Comparison of ENCODE assay signal across 21 cellular contexts in genomic region chr5:9820696-9821449, GRCh38.
A peak's percentile ranks its signal among the peaks of the same experiment; 100 is the strongest.
DNase-seq lines count a peak whose midpoint lies in the region; ATAC-seq and TF ChIP-seq lines count a peak whose summit lies in the region.
"Had no signal": no experiment of that assay in that cellular context is flagged by ENCODE, and none has a peak within 500 bp of the region (broad histone marks: within the 10 kb centered on the region; RNA-seq: fewer than 3 reads in every experiment).

No MANE protein-coding gene starts in this region.

- H3K27me3 ChIP-seq in left ventricle myocardium inferior (ENCODE audit: low read depth): peaks cover 4% of the 10 kb centered on the region
- no peaks in the 10 kb centered on the region for H3K27me3 ChIP-seq in PC-3 (ENCODE audit: low read length)
- H3K27me3 ChIP-seq in vagina: no peaks in the 10 kb centered on the region
- no peaks in the 10 kb centered on the region for H3K27me3 ChIP-seq in smooth muscle cell (ENCODE audit: low read depth)
- H3K27me3 ChIP-seq: cardiac muscle cell, esophagus muscularis mucosa had no signal

- BruUV-seq in PC-3 (replicated peaks; lab: Mats Ljungman, UMichigan): no TSS peak

- H3K79me2 ChIP-seq in PC-3 (ENCODE audit: low read length): no peaks in the 10 kb centered on the region
- H3K79me2 ChIP-seq in smooth muscle cell (ENCODE audit: low read depth): no peaks in the 10 kb centered on the region

- H3K4me1 ChIP-seq in left ventricle myocardium inferior (no peaks in the 10 kb centered on the region), PC-3 (ENCODE audit: insufficient read depth, low read length) (no peaks in the 10 kb centered on the region), vagina (no peaks in the 10 kb centered on the region), smooth muscle cell (ENCODE audit: low read depth) (no peaks in the 10 kb centered on the region)

- H3K27me3 Mint-ChIP-seq in stimulated activated naive CD8-positive, alpha-beta T cell treated with anti-CD3 and anti-CD28 coated beads, Interleukin-15, amount 100 ng/mL, for 72 hours: no peaks in the 10 kb centered on the region
- H3K27me3 Mint-ChIP-seq: CD4-positive, alpha-beta memory T cell; stimulated activated memory B cell treated with anti-CD40 and anti-IgM and Interleukin-4, amounts not matched to agents 10 μg/mL and 1 μg/mL and 100 μg/mL, for 72 hours; T-helper 17 cell had no signal

- no peak for TF ChIP-seq POLR2A in vagina (IDR thresholded peaks at IDR 0.05)

- H3K4me1 Mint-ChIP-seq in stimulated activated naive CD8-positive, alpha-beta T cell treated with anti-CD3 and anti-CD28 coated beads, Interleukin-15, amount 100 ng/mL, for 72 hours: no peaks in the 10 kb centered on the region
- H3K4me1 Mint-ChIP-seq: neural crest cell; stimulated activated memory B cell treated with anti-CD40 and anti-IgM and Interleukin-4, amounts not matched to agents 10 μg/mL and 1 μg/mL and 100 μg/mL, for 72 hours; T-helper 17 cell had no signal

- H2AFZ ChIP-seq in PC-3 (ENCODE audit: low read length) (peak overlapping the region; percentile 4; the same call in 1 of the 2 replicates), smooth muscle cell (ENCODE audit: low read depth) (no peak overlapping the region)

- no peak overlapping the region for H3K4me3 Mint-ChIP-seq in stimulated activated naive CD8-positive, alpha-beta T cell treated with anti-CD3 and anti-CD28 coated beads, Interleukin-15, amount 100 ng/mL, for 72 hours
- H3K4me3 Mint-ChIP-seq: activated T-helper 1 cell treated with anti-CD3 and anti-CD28 coated beads, Interleukin-12 subunit alpha, Interleukin-12 subunit beta, Interleukin-2, Interleukin-4 antibody, amounts not matched to agents 30 ng/mL and 10 ng/mL and 1 ng/mL, durations not matched to agents 14 hours and 24 hours and 36 hours; CD4-positive, alpha-beta memory T cell; neural crest cell; stimulated activated memory B cell treated with anti-CD40 and anti-IgM and Interleukin-4, amounts not matched to agents 10 μg/mL and 1 μg/mL and 100 μg/mL, for 72 hours; T-helper 17 cell had no signal

- POLR2A ChIA-PET in PC-3 (lab: Charles Lee; ENCODE audit: unreplicated experiment): no interaction called here

- H3K9me2 ChIP-seq in PC-3 (replicated peaks; ENCODE audit: low read length): no peaks in the 10 kb centered on the region

- 70% methylated on average over 4 of the region's 4 CpGs for WGBS in smooth muscle cell (ENCODE audit: low lambda C conversion rate)

- CTCF ChIA-PET in PC-3 (lab: Charles Lee): no interaction called here

- DNase-seq in left ventricle myocardium inferior: no peak
- DNase-seq in Right ventricle myocardium superior: no peak
- peak; percentile 14 for DNase-seq in PC-3
- peak; percentile 50 for DNase-seq in fibroblast of the aortic adventitia (ENCODE audit: low read depth)
- DNase-seq in vagina (ENCODE audit: extremely low spot score in 2 of 2): no peak
- no peak for DNase-seq in Kasumi-1 (lab: John Stamatoyannopoulos, UW)
- no peak for DNase-seq in smooth muscle cell (lab: John Stamatoyannopoulos, UW; ENCODE audit: unreplicated experiment)
- no peak for DNase-seq in stimulated activated naive CD8-positive, alpha-beta T cell treated with anti-CD3 and anti-CD28 coated beads, Interleukin-15, amount 100 ng/mL, for 72 hours
- DNase-seq: CD4-positive, alpha-beta memory T cell; DMS53; H7; NCI-H1092 treated with DMSO at 0.1 percent for 48 hours; NCI-H2107; NCI-H510A treated with DMSO at 0.1 percent for 48 hours; SIG-M5; T-helper 17 cell had no signal

- H3K4me2 ChIP-seq in PC-3 (ENCODE audit: low read length) (no peak overlapping the region), smooth muscle cell (no peak overlapping the region)

- no peaks in the 10 kb centered on the region for H4K20me1 ChIP-seq in PC-3 (ENCODE audit: low read length)
- H4K20me1 ChIP-seq in smooth muscle cell (ENCODE audit: low read depth): no peaks in the 10 kb centered on the region

- no peaks in the 10 kb centered on the region for H3K36me3 ChIP-seq in left ventricle myocardium inferior
- no peaks in the 10 kb centered on the region for H3K36me3 ChIP-seq in PC-3 (ENCODE audit: low read depth, low read length)
- H3K36me3 ChIP-seq in vagina: no peaks in the 10 kb centered on the region
- no peaks in the 10 kb centered on the region for H3K36me3 ChIP-seq in smooth muscle cell (ENCODE audit: low read depth)
- H3K36me3 ChIP-seq: cardiac muscle cell, esophagus muscularis mucosa had no signal

- intact Hi-C loops in left ventricle myocardium inferior (cut with micrococcal nuclease) (no loop called here), Right ventricle myocardium superior (cut with DNase I) (no loop called here), PC-3 (cut with micrococcal nuclease) (no loop called here), vagina (cut with DNase I) (no loop called here)

- H3K4me3 ChIP-seq in left ventricle myocardium inferior: no peak overlapping the region
- no peak overlapping the region for H3K4me3 ChIP-seq in PC-3 (ENCODE audit: low read length)
- H3K4me3 ChIP-seq in fibroblast of the aortic adventitia (ENCODE audit: low read depth, low read length): no peak overlapping the region
- peak overlapping the region in 1 of 2 donors; percentile 12 for H3K4me3 ChIP-seq in vagina
- H3K4me3 ChIP-seq in smooth muscle cell: no peak overlapping the region
- H3K4me3 ChIP-seq: cardiac muscle cell, esophagus muscularis mucosa had no signal

- no peak for TF ChIP-seq CTCF in left ventricle myocardium inferior (IDR thresholded peaks at IDR 0.05; ENCODE audit: borderline replicate concordance)
- no peak for TF ChIP-seq CTCF in PC-3 (conservative IDR thresholded peaks at IDR 0.05; ENCODE audit: low read depth, low read length)
- no peak for TF ChIP-seq CTCF in fibroblast of the aortic adventitia (IDR thresholded peaks at IDR 0.05; ENCODE audit: insufficient read depth, low read length)
- no peak for TF ChIP-seq CTCF in vagina (IDR thresholded peaks at IDR 0.05)
- TF ChIP-seq CTCF in smooth muscle cell (IDR thresholded peaks at IDR 0.05; ENCODE audit: borderline replicate concordance, insufficient read depth, poor library complexity, severe bottlenecking): no peak

- H3K9me3 Mint-ChIP-seq in stimulated activated naive CD8-positive, alpha-beta T cell treated with anti-CD3 and anti-CD28 coated beads, Interleukin-15, amount 100 ng/mL, for 72 hours: peaks cover 0 to 9% of the 10 kb centered on the region in 2 donors
- H3K9me3 Mint-ChIP-seq: activated T-helper 1 cell treated with anti-CD3 and anti-CD28 coated beads, Interleukin-12 subunit alpha, Interleukin-12 subunit beta, Interleukin-2, Interleukin-4 antibody, amounts not matched to agents 30 ng/mL and 10 ng/mL and 1 ng/mL, durations not matched to agents 14 hours and 24 hours and 36 hours; neural crest cell; stimulated activated memory B cell treated with anti-CD40 and anti-IgM and Interleukin-4, amounts not matched to agents 10 μg/mL and 1 μg/mL and 100 μg/mL, for 72 hours had no signal

- no peaks in the 10 kb centered on the region for H3K9me3 ChIP-seq in left ventricle myocardium inferior (replicated peaks)
- no peaks in the 10 kb centered on the region for H3K9me3 ChIP-seq in PC-3 (ENCODE audit: low read length)
- no peaks in the 10 kb centered on the region for H3K9me3 ChIP-seq in vagina
- no peaks in the 10 kb centered on the region for H3K9me3 ChIP-seq in smooth muscle cell (replicated peaks; ENCODE audit: low read depth)
- H3K9me3 ChIP-seq: esophagus muscularis mucosa had no signal

- ATAC-seq in Right ventricle myocardium superior (ENCODE audit: poor library complexity): no peak
- ATAC-seq in PC-3: no peak
- ATAC-seq in stimulated activated naive CD8-positive, alpha-beta T cell treated with anti-CD3 and anti-CD28 coated beads, Interleukin-15, amount 100 ng/mL, for 72 hours: no peak
- ATAC-seq: stimulated activated memory B cell treated with anti-CD40 and anti-IgM and Interleukin-4, amounts not matched to agents 10 μg/mL and 1 μg/mL and 100 μg/mL, for 72 hours; T-helper 17 cell had no signal

- H3F3A ChIP-seq in PC-3 (ENCODE audit: low read length, unreplicated experiment): no peaks in the 10 kb centered on the region
- H3F3A ChIP-seq in smooth muscle cell (ENCODE audit: low read depth): no peaks in the 10 kb centered on the region

- no peak overlapping the region for H3K27ac Mint-ChIP-seq in stimulated activated naive CD8-positive, alpha-beta T cell treated with anti-CD3 and anti-CD28 coated beads, Interleukin-15, amount 100 ng/mL, for 72 hours
- H3K27ac Mint-ChIP-seq: activated T-helper 1 cell treated with anti-CD3 and anti-CD28 coated beads, Interleukin-12 subunit alpha, Interleukin-12 subunit beta, Interleukin-2, Interleukin-4 antibody, amounts not matched to agents 30 ng/mL and 10 ng/mL and 1 ng/mL, durations not matched to agents 14 hours and 24 hours and 36 hours; CD4-positive, alpha-beta memory T cell; stimulated activated memory B cell treated with anti-CD40 and anti-IgM and Interleukin-4, amounts not matched to agents 10 μg/mL and 1 μg/mL and 100 μg/mL, for 72 hours; T-helper 17 cell had no signal

- H3K27ac ChIP-seq in left ventricle myocardium inferior (replicated peaks): peak overlapping the region; percentile 42
- H3K27ac ChIP-seq in PC-3 (ENCODE audit: low read length): no peak overlapping the region
- H3K27ac ChIP-seq in vagina: peak overlapping the region; percentile 48
- H3K27ac ChIP-seq in smooth muscle cell (ENCODE audit: low read depth): no peak overlapping the region
- H3K27ac ChIP-seq: cardiac muscle cell, esophagus muscularis mucosa had no signal

- H3K9ac ChIP-seq in PC-3 (ENCODE audit: low read length) (no peak overlapping the region), smooth muscle cell (ENCODE audit: low read depth) (no peak overlapping the region)

Comparison
In these comparisons a context has a peak if more than half of its experiments do, and no peak if none do; other contexts are left out.
1. DNase-seq: peak in PC-3 (single experiment) and fibroblast of the aortic adventitia (single experiment); none in left ventricle myocardium inferior (single experiment), Right ventricle myocardium superior (single experiment), vagina (0 of 2), Kasumi-1 (0 of 2), smooth muscle cell (single experiment) and stimulated activated naive CD8-positive, alpha-beta T cell treated with anti-CD3 and anti-CD28 coated beads, Interleukin-15, amount 100 ng/mL, for 72 hours (0 of 2).
2. H3K27ac ChIP-seq: peak in left ventricle myocardium inferior (single experiment) and vagina (single experiment); none in PC-3 (single experiment) and smooth muscle cell (single experiment).